ENCODE assay signal across 21 cellular contexts in genomic region chr13:98262307-98262706, GRCh38.
DNase-seq lines count a peak whose midpoint lies in the region; ATAC-seq and TF ChIP-seq lines count a peak whose summit lies in the region.
"Had no signal": no experiment of that assay in that cellular context is flagged by ENCODE, and none has a peak within 500 bp of the region (broad histone marks: within the 10 kb centered on the region; RNA-seq: fewer than 3 reads in every experiment).

No MANE protein-coding gene starts in this region.

- H3K4me1 Mint-ChIP-seq in WTC11 (peaks cover 22% of the 10 kb centered on the region), mesothelial cell of epicardium (peaks cover 49% of the 10 kb centered on the region), type B pancreatic cell (ENCODE audit: unreplicated experiment) (peaks cover 49% of the 10 kb centered on the region)

- POLR2A ChIA-PET in WTC11 (lab: Charles Lee) = no interaction called here

- CTCF ChIA-PET in WTC11 (lab: Charles Lee) = interaction anchor here (0.8 kb wide), 1 partner anchor 17 kb away, joined by 3 read pairs; no protein-coding TSS in a partner anchor

- H3K4me3 Mint-ChIP-seq in WTC11 (no peak overlapping the region), mesothelial cell of epicardium (no peak overlapping the region), type B pancreatic cell (peak overlapping the region; percentile 35)
- H3K4me3 Mint-ChIP-seq: CD4-positive, alpha-beta T cell had no signal

- H3K9me3 Mint-ChIP-seq in WTC11 (no peaks in the 10 kb centered on the region), mesothelial cell of epicardium (no peaks in the 10 kb centered on the region), type B pancreatic cell (no peaks in the 10 kb centered on the region)
- H3K9me3 Mint-ChIP-seq: CD4-positive, alpha-beta T cell had no signal

- peak overlapping the region; percentile 80 for H3K27ac Mint-ChIP-seq in WTC11
- peak overlapping the region; percentile 93 for H3K27ac Mint-ChIP-seq in mesothelial cell of epicardium
- H3K27ac Mint-ChIP-seq in type B pancreatic cell = peak overlapping the region; percentile 82
- H3K27ac Mint-ChIP-seq: CD4-positive, alpha-beta T cell had no signal

- DNase-seq in NCI-H2196 treated with DMSO at 0.1 percent for 48 hours (lab: John Stamatoyannopoulos, UW; ENCODE audit: unreplicated experiment) (peak; percentile 6), NCI-H2196 (lab: John Stamatoyannopoulos, UW; ENCODE audit: unreplicated experiment) (no peak), WTC11 (ENCODE audit: low spot score) (no peak), mesothelial cell of epicardium (ENCODE audit: low spot score in 2 of 2, unreplicated experiment in 2 of 2) (no peak), type B pancreatic cell (ENCODE audit: extremely low spot score, unreplicated experiment) (no peak)
- DNase-seq: 8988T; BE2C; Calu3; CD4-positive, alpha-beta T cell; DMS53; KBM-7; NCI-H1417 treated with DMSO at 0.1 percent for 48 hours; NCI-H2029 treated with DMSO at 0.1 percent for 48 hours; NCI-H345; NCI-H774; RPMI8226; SIG-M5 had no signal

- H3K36me3 Mint-ChIP-seq in WTC11 (no peaks in the 10 kb centered on the region), mesothelial cell of epicardium (no peaks in the 10 kb centered on the region), type B pancreatic cell (peaks cover 7% of the 10 kb centered on the region)

- TF ChIP-seq CTCF in WTC11 (IDR thresholded peaks at IDR 0.05) = no peak
- TF ChIP-seq CTCF in mesothelial cell of epicardium (IDR thresholded peaks at IDR 0.05; ENCODE audit: unreplicated experiment) = no peak
- no peak for TF ChIP-seq CTCF in type B pancreatic cell (conservative IDR thresholded peaks at IDR 0.05)

- H3K27me3 Mint-ChIP-seq in WTC11 (ENCODE audit: low read depth) = no peaks in the 10 kb centered on the region
- H3K27me3 Mint-ChIP-seq in mesothelial cell of epicardium (ENCODE audit: low read depth) = no peaks in the 10 kb centered on the region
- H3K27me3 Mint-ChIP-seq in type B pancreatic cell = no peaks in the 10 kb centered on the region

- ATAC-seq in WTC11 = no peak
- no peak for ATAC-seq in GM19395 (IDR thresholded peaks at IDR 0.05; ENCODE audit: unreplicated experiment)
- no peak for ATAC-seq in GM19035 (IDR thresholded peaks at IDR 0.05; ENCODE audit: unreplicated experiment)
- ATAC-seq in GM19023 (IDR thresholded peaks at IDR 0.05; ENCODE audit: unreplicated experiment) = no peak
- ATAC-seq: HCT116 had no signal

TF ChIP-seq in WTC11, 78 proteins besides CTCF, POLR2A, EP300 and RAD21 (continues in another document):
- no peak for TF ChIP-seq ZBTB43 (CRISPR knock-in tag; IDR thresholded peaks at IDR 0.05)
- TF ChIP-seq FOXK1 (CRISPR knock-in tag; IDR thresholded peaks at IDR 0.05) = no peak
- no peak for TF ChIP-seq ZSCAN18 (CRISPR knock-in tag; IDR thresholded peaks at IDR 0.05)
- no peak for TF ChIP-seq USF2 (CRISPR knock-in tag; IDR thresholded peaks at IDR 0.05)
- no peak for TF ChIP-seq AFF4 (CRISPR knock-in tag; IDR thresholded peaks at IDR 0.05; ENCODE audit: borderline replicate concordance)
- TF ChIP-seq AR (CRISPR knock-in tag; IDR thresholded peaks at IDR 0.05) = no peak
- no peak for TF ChIP-seq SMAD4 (CRISPR knock-in tag; IDR thresholded peaks at IDR 0.05)
- no peak for TF ChIP-seq SP1 (CRISPR knock-in tag; conservative IDR thresholded peaks at IDR 0.05)
- TF ChIP-seq E2F1 (CRISPR knock-in tag; IDR thresholded peaks at IDR 0.05) = no peak
